In genomic region chr11:61924016-61924360, GRCh38 we compare ENCODE assay signal across 11 cellular contexts. TPM values are rescaled to one million over a fixed set of nuclear protein-coding genes. Genes with fewer than 3 reads are reported as not detected.
DNase-seq lines count a peak whose midpoint lies in the region; ATAC-seq and TF ChIP-seq lines count a peak whose summit lies in the region.
"Had no signal": no experiment of that assay in that cellular context is flagged by ENCODE, and none has a peak within 500 bp of the region (broad histone marks: within the 10 kb centered on the region; RNA-seq: fewer than 3 reads in every experiment).

No MANE protein-coding gene starts in this region.

- TF ChIP-seq CTCF in cardiac muscle cell (IDR thresholded peaks at IDR 0.05; ENCODE audit: low read depth, low read length) (no peak), parathyroid adenoma (IDR thresholded peaks at IDR 0.05) (no peak), uterus (IDR thresholded peaks at IDR 0.05) (no peak)

- H3K4me1 ChIP-seq in cardiac muscle cell (ENCODE audit: low read depth) (peaks cover 18% of the 10 kb centered on the region), iPS-20b (ENCODE audit: insufficient read depth, low read length) (peaks cover 11% of the 10 kb centered on the region; the same call in 1 of the 2 replicates), parathyroid adenoma (peaks cover 12% of the 10 kb centered on the region), uterus (peaks cover 9 to 28% of the 10 kb centered on the region in 2 donors)

- H3K27me3 ChIP-seq in cardiac muscle cell (no peaks in the 10 kb centered on the region), iPS-20b (ENCODE audit: insufficient read depth, low read length) (peaks cover 4% of the 10 kb centered on the region), parathyroid adenoma (ENCODE audit: control insufficient read depth, insufficient read depth, low read length) (no peaks in the 10 kb centered on the region), uterus (no peaks in the 10 kb centered on the region)

- H3K27ac ChIP-seq in cardiac muscle cell (peak overlapping the region; percentile 92), iPS-20b (ENCODE audit: low read length) (no peak overlapping the region), parathyroid adenoma (peak overlapping the region; percentile 78), uterus (peak overlapping the region; percentile 93 to 95)

- TF ChIP-seq POLR2A in uterus (IDR thresholded peaks at IDR 0.05): no peak

- H3K9me3 ChIP-seq in cardiac muscle cell (ENCODE audit: low read depth): no peaks in the 10 kb centered on the region
- H3K9me3 ChIP-seq in iPS-20b (ENCODE audit: insufficient read depth, low read depth, low read length): no peaks in the 10 kb centered on the region
- no peaks in the 10 kb centered on the region for H3K9me3 ChIP-seq in parathyroid adenoma (ENCODE audit: control insufficient read depth, low read length)
- H3K9me3 ChIP-seq in uterus: no peaks in the 10 kb centered on the region

- H3K27ac Mint-ChIP-seq in activated T-helper 1 cell treated with anti-CD3 and anti-CD28 coated beads, Interleukin-12 subunit alpha, Interleukin-12 subunit beta, Interleukin-2, Interleukin-4 antibody, amounts not matched to agents 30 ng/mL and 10 ng/mL and 1 ng/mL, durations not matched to agents 14 hours and 24 hours and 36 hours: no peak overlapping the region

- no peaks in the 10 kb centered on the region for H3K36me3 ChIP-seq in cardiac muscle cell
- no peaks in the 10 kb centered on the region for H3K36me3 ChIP-seq in iPS-20b (ENCODE audit: insufficient read depth, low read depth, low read length)
- H3K36me3 ChIP-seq in parathyroid adenoma (ENCODE audit: control insufficient read depth, insufficient read depth, low read length): no peaks in the 10 kb centered on the region
- H3K36me3 ChIP-seq in uterus: no peaks in the 10 kb centered on the region

- peaks cover 23% of the 10 kb centered on the region for H3K27me3 Mint-ChIP-seq in activated T-helper 1 cell treated with anti-CD3 and anti-CD28 coated beads, Interleukin-12 subunit alpha, Interleukin-12 subunit beta, Interleukin-2, Interleukin-4 antibody, amounts not matched to agents 30 ng/mL and 10 ng/mL and 1 ng/mL, durations not matched to agents 14 hours and 24 hours and 36 hours (ENCODE audit: insufficient read depth)

- H3K79me2 ChIP-seq in parathyroid adenoma: no peaks in the 10 kb centered on the region

- no peak overlapping the region for H3K4me3 Mint-ChIP-seq in activated T-helper 1 cell treated with anti-CD3 and anti-CD28 coated beads, Interleukin-12 subunit alpha, Interleukin-12 subunit beta, Interleukin-2, Interleukin-4 antibody, amounts not matched to agents 30 ng/mL and 10 ng/mL and 1 ng/mL, durations not matched to agents 14 hours and 24 hours and 36 hours

- no peak overlapping the region for H3K4me2 ChIP-seq in parathyroid adenoma (ENCODE audit: low read length)

- peak overlapping the region; percentile 30; the same call in 1 of the 2 replicates for H3K9ac ChIP-seq in iPS-20b (ENCODE audit: low read depth, low read length)
- H3K9ac ChIP-seq in parathyroid adenoma: no peak overlapping the region

- intact Hi-C loops in cardiac septum (cut with DNase I) (no loop called here), uterus (cut with DNase I; ENCODE audit: low total_unique reads) (no loop called here)
- intact Hi-C loops in activated T-helper 1 cell treated with anti-CD3 and anti-CD28 coated beads, Interleukin-12 subunit alpha, Interleukin-12 subunit beta, Interleukin-2, Interleukin-4 antibody, amounts not matched to agents 30 ng/mL and 10 ng/mL and 1 ng/mL, durations not matched to agents 14 hours and 24 hours and 36 hours (cut with micrococcal nuclease): no loop called here

- H3K4me1 Mint-ChIP-seq in activated T-helper 1 cell treated with anti-CD3 and anti-CD28 coated beads, Interleukin-12 subunit alpha, Interleukin-12 subunit beta, Interleukin-2, Interleukin-4 antibody, amounts not matched to agents 30 ng/mL and 10 ng/mL and 1 ng/mL, durations not matched to agents 14 hours and 24 hours and 36 hours (ENCODE audit: low read depth): no peaks in the 10 kb centered on the region

- no peak for DNase-seq in cardiac muscle cell (ENCODE audit: low read depth in 1 of 2, low spot score in 1 of 2)
- no peak for DNase-seq in cardiac septum (ENCODE audit: low spot score)
- DNase-seq in uterus: peak in 1 of 2 donors; percentile 39
- DNase-seq in activated T-helper 1 cell treated with anti-CD3 and anti-CD28 coated beads, Interleukin-12 subunit alpha, Interleukin-12 subunit beta, Interleukin-2, Interleukin-4 antibody, amounts not matched to agents 30 ng/mL and 10 ng/mL and 1 ng/mL, durations not matched to agents 14 hours and 24 hours and 36 hours (ENCODE audit: low spot score): no peak
- DNase-seq: DMS 273 treated with DMSO at 0.1 percent for 48 hours, NCI-H1417 treated with DMSO at 0.1 percent for 48 hours had no signal

- H3K36me3 Mint-ChIP-seq in activated T-helper 1 cell treated with anti-CD3 and anti-CD28 coated beads, Interleukin-12 subunit alpha, Interleukin-12 subunit beta, Interleukin-2, Interleukin-4 antibody, amounts not matched to agents 30 ng/mL and 10 ng/mL and 1 ng/mL, durations not matched to agents 14 hours and 24 hours and 36 hours (ENCODE audit: low read depth): no peaks in the 10 kb centered on the region

- peak overlapping the region; percentile 71 for H2AFZ ChIP-seq in parathyroid adenoma

- H3K9me3 Mint-ChIP-seq in activated T-helper 1 cell treated with anti-CD3 and anti-CD28 coated beads, Interleukin-12 subunit alpha, Interleukin-12 subunit beta, Interleukin-2, Interleukin-4 antibody, amounts not matched to agents 30 ng/mL and 10 ng/mL and 1 ng/mL, durations not matched to agents 14 hours and 24 hours and 36 hours: no peaks in the 10 kb centered on the region

- ATAC-seq in HG03571 (IDR thresholded peaks at IDR 0.05; ENCODE audit: unreplicated experiment) (no peak), GM19351 (IDR thresholded peaks at IDR 0.05; ENCODE audit: unreplicated experiment) (no peak)

- H3K4me3 ChIP-seq in cardiac muscle cell: no peak overlapping the region
- no peak overlapping the region for H3K4me3 ChIP-seq in iPS-20b (ENCODE audit: low read length)
- no peak overlapping the region for H3K4me3 ChIP-seq in parathyroid adenoma (ENCODE audit: low read depth, low read length)
- H3K4me3 ChIP-seq in uterus: no peak overlapping the region

RNA-seq across cellular contexts. Expression of gene RAB3IL1, which starts 6.6 kb away (rescaled TPM):
- total RNA-seq in cardiac muscle cell (6.7 and 11.6 TPM in 2 replicates), cardiac septum (9.4 TPM), uterus (10 to 100 TPM; 12.6 to 60.3 (median 26.8) TPM)
- 8.3 and 14.6 TPM in 2 replicates for polyA plus RNA-seq in cardiac muscle cell
- 0.23 and 0.24 TPM in 2 replicates for total RNA-seq in activated T-helper 1 cell treated with anti-CD3 and anti-CD28 coated beads, Interleukin-12 subunit alpha, Interleukin-12 subunit beta, Interleukin-2, Interleukin-4 antibody, amounts not matched to agents 30 ng/mL and 10 ng/mL and 1 ng/mL, durations not matched to agents 14 hours and 24 hours and 36 hours

RNA-seq across cellular contexts. Expression of gene BEST1, which starts 26.2 kb away (rescaled TPM):
- total RNA-seq in cardiac muscle cell (0.27 and 0.39 TPM in 2 replicates), cardiac septum (1.1 TPM), uterus (10 to 100 TPM in 1 of 4 donors, 1 to 10 TPM in 3; 3.3 to 11.1 (median 3.9) TPM)
- polyA plus RNA-seq in cardiac muscle cell: 0.17 and 0.34 TPM in 2 replicates
- total RNA-seq in activated T-helper 1 cell treated with anti-CD3 and anti-CD28 coated beads, Interleukin-12 subunit alpha, Interleukin-12 subunit beta, Interleukin-2, Interleukin-4 antibody, amounts not matched to agents 30 ng/mL and 10 ng/mL and 1 ng/mL, durations not matched to agents 14 hours and 24 hours and 36 hours: 0.29 TPM in 1 of 2 replicates, not detected in the other
- total RNA-seq: HT1080 had no signal

RNA-seq across cellular contexts. Expression of gene FADS3, which starts 32.6 kb away (rescaled TPM):
- 42.0 and 42.9 TPM in 2 replicates for total RNA-seq in cardiac muscle cell
- polyA plus RNA-seq in cardiac muscle cell: 45.0 and 48.0 TPM in 2 replicates
- 126 TPM for total RNA-seq in cardiac septum
- total RNA-seq in uterus: 10 to 100 TPM; 18.2 to 74.6 (median 32.0) TPM
- total RNA-seq in activated T-helper 1 cell treated with anti-CD3 and anti-CD28 coated beads, Interleukin-12 subunit alpha, Interleukin-12 subunit beta, Interleukin-2, Interleukin-4 antibody, amounts not matched to agents 30 ng/mL and 10 ng/mL and 1 ng/mL, durations not matched to agents 14 hours and 24 hours and 36 hours: 9.0 and 14.2 TPM in 2 replicates

RNA-seq across cellular contexts. Expression of gene FTH1, which starts 43.4 kb away (rescaled TPM):
- total RNA-seq in cardiac muscle cell (679 and 858 TPM in 2 replicates), cardiac septum (3,174 TPM), uterus (1,000 to 10,000 TPM in 3 of 4 donors, 100 to 1,000 TPM in 1; 402 to 1,927 (median 1,615) TPM)
- 2,885 and 3,180 TPM in 2 replicates for polyA plus RNA-seq in cardiac muscle cell
- total RNA-seq in activated T-helper 1 cell treated with anti-CD3 and anti-CD28 coated beads, Interleukin-12 subunit alpha, Interleukin-12 subunit beta, Interleukin-2, Interleukin-4 antibody, amounts not matched to agents 30 ng/mL and 10 ng/mL and 1 ng/mL, durations not matched to agents 14 hours and 24 hours and 36 hours: 566 and 580 TPM in 2 replicates
